ENCODE assay signal across 14 cellular contexts in genomic region chr3:170040283-170040907, GRCh38. TPM values are rescaled to one million over a fixed set of nuclear protein-coding genes. Genes with fewer than 3 reads are reported as not detected.
A peak's percentile ranks its signal among the peaks of the same experiment; 100 is the strongest.
DNase-seq lines count a peak whose midpoint lies in the region; ATAC-seq and TF ChIP-seq lines count a peak whose summit lies in the region.
"Had no signal": no experiment of that assay in that cellular context is flagged by ENCODE, and none has a peak within 500 bp of the region (broad histone marks: within the 10 kb centered on the region; RNA-seq: fewer than 3 reads in every experiment).

No MANE protein-coding gene starts in this region.

- H3K27ac ChIP-seq in WERI-Rb-1 (peak overlapping the region; percentile 2), caudate nucleus (ENCODE audit: low read depth, low read length) (no peak overlapping the region), spleen (no peak overlapping the region)
- H3K27ac ChIP-seq: esophagus squamous epithelium, KMS-11, ovary had no signal

- 59 to 74% (median 65%) methylated on average over 14 of the region's 14 CpGs for WGBS in spleen, 5 donors

- TSS peak; percentile 31 for BruUV-seq in Caco-2 (replicated peaks; lab: Mats Ljungman, UMichigan)

- TF ChIP-seq CTCF in Caco-2 (IDR thresholded peaks at IDR 0.05; ENCODE audit: insufficient read depth in 1 of 2, low read depth in 1 of 2, low read length in 1 of 2, severe bottlenecking in 1 of 2, unreplicated experiment in 1 of 2) (no peak), WERI-Rb-1 (IDR thresholded peaks at IDR 0.05; ENCODE audit: low read depth, low read length) (no peak), natural killer cell (IDR thresholded peaks at IDR 0.05) (no peak), GM20000 (IDR thresholded peaks at IDR 0.05; ENCODE audit: extremely low read depth, missing control alignments) (no peak), spleen (IDR thresholded peaks at IDR 0.05 in 8 of 11, conservative IDR thresholded peaks at IDR 0.05 in 3 of 11) (no peak)

- no peak overlapping the region for H3K4me3 Mint-ChIP-seq in Caco-2 (ENCODE audit: unreplicated experiment)
- H3K4me3 Mint-ChIP-seq in natural killer cell: peak overlapping the region; percentile 60
- H3K4me3 Mint-ChIP-seq: activated CD8-positive, alpha-beta T cell treated with anti-CD3 and anti-CD28 coated beads for 36 hours had no signal

- H3K36me3 Mint-ChIP-seq in Caco-2 (ENCODE audit: insufficient read depth, unreplicated experiment): peaks cover 26% of the 10 kb centered on the region
- H3K36me3 Mint-ChIP-seq in natural killer cell: no peaks in the 10 kb centered on the region

- H3K27ac Mint-ChIP-seq in Caco-2 (ENCODE audit: unreplicated experiment): no peak overlapping the region
- H3K27ac Mint-ChIP-seq in natural killer cell: no peak overlapping the region
- H3K27ac Mint-ChIP-seq: activated CD8-positive, alpha-beta T cell treated with anti-CD3 and anti-CD28 coated beads for 36 hours had no signal

- H3K4me1 Mint-ChIP-seq in Caco-2 (ENCODE audit: low read depth, unreplicated experiment) (peaks cover 14% of the 10 kb centered on the region), natural killer cell (peaks cover 8 to 12% of the 10 kb centered on the region in 2 donors)

- no peak for TF ChIP-seq POLR2A in spleen (IDR thresholded peaks at IDR 0.05)

- intact Hi-C loops in Caco-2 (cut with micrococcal nuclease; ENCODE audit: unreplicated experiment) (no loop called here), natural killer cell (cut with micrococcal nuclease) (no loop called here), spleen (cut with DNase I; ENCODE audit: low total_unique reads) (no loop called here)

- H3K4me3 ChIP-seq in Caco-2 (ENCODE audit: low read depth, low read length) (no peak overlapping the region), H7 (ENCODE audit: insufficient read depth, low read depth, low read length) (no peak overlapping the region), WERI-Rb-1 (ENCODE audit: low read depth, low read length) (peak overlapping the region; percentile 21), spleen (peak overlapping the region in 1 of 8 donors; percentile 89)
- H3K4me3 ChIP-seq: ovary had no signal

- no peak for DNase-seq in Caco-2
- DNase-seq in H7: peak; percentile 60
- peak; percentile 43 for DNase-seq in WERI-Rb-1
- DNase-seq in natural killer cell: no peak
- DNase-seq in caudate nucleus (lab: John Stamatoyannopoulos, UW): no peak
- DNase-seq in GM20000 (ENCODE audit: low spot score): no peak
- DNase-seq in spleen: no peak
- DNase-seq in activated CD8-positive, alpha-beta memory T cell treated with anti-CD3 and anti-CD28 coated beads, Interleukin-2, amount 50 U/mL, for 4 hours: no peak
- DNase-seq: activated CD8-positive, alpha-beta T cell treated with anti-CD3 and anti-CD28 coated beads for 36 hours; esophagus squamous epithelium; NCI-H2029 treated with DMSO at 0.1 percent for 48 hours; ovary; T-helper 2 cell had no signal

- CTCF ChIA-PET in Caco-2 (lab: Charles Lee): no interaction called here

- H3K27me3 ChIP-seq in Caco-2 (replicated peaks; ENCODE audit: control insufficient read depth, insufficient read depth, low read length) (no peaks in the 10 kb centered on the region), H7 (ENCODE audit: control insufficient read depth, insufficient read depth, low read length) (peaks cover 4% of the 10 kb centered on the region), WERI-Rb-1 (ENCODE audit: insufficient read depth, low read depth, severe bottlenecking) (no peaks in the 10 kb centered on the region), spleen (replicated peaks in 1 of 7) (peaks cover 0 to 18% (median 0%) of the 10 kb centered on the region in 7 donors)
- H3K27me3 ChIP-seq: ovary had no signal

- H3K36me3 ChIP-seq in Caco-2 (ENCODE audit: control insufficient read depth, insufficient read depth, low read length) (no peaks in the 10 kb centered on the region; the same call in 1 of the 2 replicates), H7 (replicated peaks; ENCODE audit: control insufficient read depth, insufficient read depth, low read length) (no peaks in the 10 kb centered on the region), WERI-Rb-1 (no peaks in the 10 kb centered on the region; the same call in 1 of the 2 replicates), spleen (no peaks in the 10 kb centered on the region)
- H3K36me3 ChIP-seq: esophagus squamous epithelium, ovary had no signal

- H3K4me1 ChIP-seq in Caco-2 (0 out of 2 replicates have a peak, but pooled peaks cover 4% of the 10 kb centered on the region), spleen (peaks cover 8 to 66% (median 32%) of the 10 kb centered on the region in 6 donors)

- POLR2A ChIA-PET in Caco-2 (lab: Charles Lee): no interaction called here

- H3K27me3 Mint-ChIP-seq in Caco-2 (ENCODE audit: insufficient read depth, unreplicated experiment) (no peaks in the 10 kb centered on the region), natural killer cell (ENCODE audit: low read depth in 2 of 2) (no peaks in the 10 kb centered on the region)

- H3K9me3 ChIP-seq in Caco-2 (no peaks in the 10 kb centered on the region), WERI-Rb-1 (ENCODE audit: severe bottlenecking) (no peaks in the 10 kb centered on the region), spleen (no peaks in the 10 kb centered on the region)
- H3K9me3 ChIP-seq: esophagus squamous epithelium, ovary had no signal

- no peak for ATAC-seq in natural killer cell
- ATAC-seq: activated CD8-positive, alpha-beta T cell treated with anti-CD3 and anti-CD28 coated beads for 36 hours had no signal

- no peaks in the 10 kb centered on the region for H3K9me3 Mint-ChIP-seq in Caco-2 (ENCODE audit: unreplicated experiment)
- H3K9me3 Mint-ChIP-seq in natural killer cell: no peaks in the 10 kb centered on the region
- H3K9me3 Mint-ChIP-seq: activated CD8-positive, alpha-beta T cell treated with anti-CD3 and anti-CD28 coated beads for 36 hours had no signal

RNA-seq across cellular contexts. Expression of gene GPR160, which starts 2.6 kb away (rescaled TPM):
- 14.8 and 16.1 TPM in 2 replicates for total RNA-seq in Caco-2 (2022)
- 15.4 and 33.1 TPM in 2 replicates for total RNA-seq in H7 (2014; rRNA removed; shearing (Covaris generic))
- total RNA-seq in natural killer cell: 1 to 10 TPM; 1.8 to 5.5 (median 3.8) TPM
- 10 to 100 TPM; 21.2 to 52.2 (median 28.7) TPM for total RNA-seq in spleen
- 10 to 100 TPM; 17.1 to 21.9 (median 17.6) TPM for polyA plus RNA-seq in spleen

Comparison
In these comparisons a context has a peak if more than half of its experiments do, and no peak if none do; other contexts are left out.
1. DNase-seq: peak in H7 (single experiment) and WERI-Rb-1 (single experiment); none in Caco-2 (0 of 2), natural killer cell (single experiment), caudate nucleus (0 of 61), GM20000 (single experiment), spleen (single experiment) and activated CD8-positive, alpha-beta memory T cell treated with anti-CD3 and anti-CD28 coated beads, Interleukin-2, amount 50 U/mL, for 4 hours (single experiment).